In genomic region chr12:69059465-69060457, GRCh38 we compare ENCODE assay signal across 12 cellular contexts.
DNase-seq lines count a peak whose midpoint lies in the region; ATAC-seq, FAIRE-seq and TF ChIP-seq lines count a peak whose summit lies in the region.
"Had no signal": no experiment of that assay in that cellular context is flagged by ENCODE, and none has a peak within 500 bp of the region (broad histone marks: within the 10 kb centered on the region; RNA-seq: fewer than 3 reads in every experiment).

No MANE protein-coding gene starts in this region.

- H3K27me3 ChIP-seq in keratinocyte (ENCODE audit: control insufficient read depth, extremely low read depth, insufficient read depth, low read length) = no peaks in the 10 kb centered on the region
- H3K27me3 ChIP-seq: cardiac muscle cell, testis had no signal

- H2AFZ ChIP-seq in keratinocyte (ENCODE audit: control insufficient read depth, low read length) = no peak overlapping the region

- no peak overlapping the region for H3K4me2 ChIP-seq in keratinocyte (ENCODE audit: control insufficient read depth, extremely low read depth, insufficient read depth, low read depth, low read length)

- ATAC-seq in HG03280 (IDR thresholded peaks at IDR 0.05; ENCODE audit: unreplicated experiment) = no peak
- ATAC-seq in GM18505 (IDR thresholded peaks at IDR 0.05; ENCODE audit: unreplicated experiment) = no peak
- ATAC-seq in HG03039 (IDR thresholded peaks at IDR 0.05; ENCODE audit: unreplicated experiment) = no peak

- dilution Hi-C loops in keratinocyte (cut with MboI; ENCODE audit: extremely low pct_ligation_motif_present, low sequenced_read_pairs) = no loop called here

- no peaks in the 10 kb centered on the region for H3K79me2 ChIP-seq in keratinocyte (ENCODE audit: control insufficient read depth, insufficient read depth, low read length)

- H4K20me1 ChIP-seq in keratinocyte (ENCODE audit: control insufficient read depth, extremely low read depth, insufficient read depth, low read length) = no peaks in the 10 kb centered on the region

- TF ChIP-seq CTCF in AG10803 (conservative IDR thresholded peaks at IDR 0.05; ENCODE audit: low read length) = no peak
- TF ChIP-seq CTCF in keratinocyte (optimal IDR thresholded peaks at IDR 0.05 in 1 of 3, IDR thresholded peaks at IDR 0.05 in 1 of 3, conservative IDR thresholded peaks at IDR 0.05 in 1 of 3; ENCODE audit: extremely low read depth in 1 of 3, insufficient read depth in 2 of 3, low read length in 3 of 3) = no peak

- peak; percentile 78 for DNase-seq in AG10803 (ENCODE audit: low read depth)
- DNase-seq in HT1080 (ENCODE audit: low read depth) = peak; percentile 98
- peak; percentile 64 for DNase-seq in activated CD8-positive, alpha-beta memory T cell treated with anti-CD3 and anti-CD28 coated beads, Interleukin-2, amount 50 U/mL, for 48 hours
- peak; percentile 64 for DNase-seq in keratinocyte (ENCODE audit: low read depth, low spot score)
- DNase-seq in HUDEP-2 (lab: John Stamatoyannopoulos, UW; ENCODE audit: unreplicated experiment in 76 of 76) = no peak
- DNase-seq: kidney, testis had no signal

- H3K27ac ChIP-seq in keratinocyte (ENCODE audit: control insufficient read depth, insufficient read depth, low read length) = peak overlapping the region; percentile 10
- H3K27ac ChIP-seq: cardiac muscle cell, testis had no signal

- TF ChIP-seq POLR2A in GM18505 (IDR thresholded peaks at IDR 0.05; ENCODE audit: borderline replicate concordance, extremely low read depth, insufficient read depth, insufficient read length) = no peak

- no peaks in the 10 kb centered on the region for H3K9me1 ChIP-seq in keratinocyte (ENCODE audit: control insufficient read depth, extremely low read depth, insufficient read depth, low read length)

- no peak overlapping the region for H3K9ac ChIP-seq in keratinocyte (ENCODE audit: control insufficient read depth, extremely low read depth, insufficient read depth, low read length)

- no peak overlapping the region for H3K4me3 ChIP-seq in AG10803 (ENCODE audit: low read length)
- H3K4me3 ChIP-seq in keratinocyte (ENCODE audit: control insufficient read depth in 2 of 3, extremely low read depth in 1 of 3, insufficient read depth in 2 of 3, low read depth in 1 of 3, low read length in 3 of 3) = peak overlapping the region in 1 of 3 experiments; percentile 6
- H3K4me3 ChIP-seq: cardiac muscle cell, skin epidermis, testis had no signal

- peak; percentile 83 for FAIRE-seq in keratinocyte (lab: Jason Lieb, UNC)
- FAIRE-seq: kidney had no signal

- H3K9me3 ChIP-seq in keratinocyte (ENCODE audit: control insufficient read depth, low read depth, low read length) = no peaks in the 10 kb centered on the region
- H3K9me3 ChIP-seq: testis had no signal

- no peaks in the 10 kb centered on the region for H3K36me3 ChIP-seq in keratinocyte (ENCODE audit: control insufficient read depth in 2 of 2, extremely low read depth in 1 of 2, insufficient read depth in 2 of 2, low read length in 2 of 2)
- H3K36me3 ChIP-seq: cardiac muscle cell had no signal

- H3K4me1 ChIP-seq in keratinocyte (ENCODE audit: control insufficient read depth, extremely low read depth, insufficient read depth, low read length) = peaks cover 10% of the 10 kb centered on the region
- H3K4me1 ChIP-seq: testis had no signal

Comparison
In these comparisons a context has a peak if more than half of its experiments do, and no peak if none do; other contexts are left out.
1. DNase-seq: peak in AG10803 (single experiment), HT1080 (single experiment), activated CD8-positive, alpha-beta memory T cell treated with anti-CD3 and anti-CD28 coated beads, Interleukin-2, amount 50 U/mL, for 48 hours (single experiment) and keratinocyte (single experiment); none in HUDEP-2 (0 of 76).